Comparison of ENCODE assay signal across 9 cellular contexts in the genomic region with DNA sequence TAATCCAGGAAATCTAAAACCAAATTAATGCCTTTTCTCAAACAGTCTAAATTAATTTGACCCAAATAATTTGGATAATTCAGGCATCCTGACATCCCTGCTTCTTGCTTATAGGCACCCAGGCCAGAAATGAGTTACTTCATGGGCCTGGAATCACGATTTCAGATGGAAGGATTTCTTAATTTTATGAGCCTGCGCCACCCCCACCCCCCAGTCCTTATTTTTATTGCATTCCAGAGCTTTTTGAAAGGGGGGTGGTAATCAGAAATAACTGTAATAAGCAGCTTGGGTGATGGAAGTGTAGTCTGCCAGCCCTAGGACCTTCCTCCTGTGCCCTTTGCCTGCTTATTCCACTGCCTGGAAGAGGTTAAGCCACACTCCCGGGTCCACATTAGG. TPM values are rescaled to one million over a fixed set of nuclear protein-coding genes. Genes with fewer than 3 reads are reported as not detected.
DNase-seq lines count a peak whose midpoint lies in the region; ATAC-seq and TF ChIP-seq lines count a peak whose summit lies in the region.
"Had no signal": no experiment of that assay in that cellular context is flagged by ENCODE, and none has a peak within 500 bp of the region (broad histone marks: within the 10 kb centered on the region; RNA-seq: fewer than 3 reads in every experiment).

No MANE protein-coding gene starts in this region.

- no peaks in the 10 kb centered on the region for H3K9me3 Mint-ChIP-seq in HFFc6
- no peaks in the 10 kb centered on the region for H3K9me3 Mint-ChIP-seq in activated T-helper 1 cell treated with anti-CD3 and anti-CD28 coated beads, Interleukin-12 subunit alpha, Interleukin-12 subunit beta, Interleukin-2, Interleukin-4 antibody, amounts not matched to agents 30 ng/mL and 10 ng/mL and 1 ng/mL, durations not matched to agents 14 hours and 24 hours and 36 hours
- no peaks in the 10 kb centered on the region for H3K9me3 Mint-ChIP-seq in stimulated activated effector memory CD8-positive, alpha-beta T cell treated with anti-CD3 and anti-CD28 coated beads, Interleukin-12 subunit alpha, Interleukin-12 subunit beta, amount 100 ng/mL, for 72 hours

- peaks cover 79% of the 10 kb centered on the region for H3K4me1 Mint-ChIP-seq in HFFc6 (ENCODE audit: low read depth)
- H3K4me1 Mint-ChIP-seq in activated T-helper 1 cell treated with anti-CD3 and anti-CD28 coated beads, Interleukin-12 subunit alpha, Interleukin-12 subunit beta, Interleukin-2, Interleukin-4 antibody, amounts not matched to agents 30 ng/mL and 10 ng/mL and 1 ng/mL, durations not matched to agents 14 hours and 24 hours and 36 hours (ENCODE audit: low read depth): peaks cover 28% of the 10 kb centered on the region
- peaks cover 43% of the 10 kb centered on the region for H3K4me1 Mint-ChIP-seq in stimulated activated effector memory CD8-positive, alpha-beta T cell treated with anti-CD3 and anti-CD28 coated beads, Interleukin-12 subunit alpha, Interleukin-12 subunit beta, amount 100 ng/mL, for 72 hours

- H3K27ac Mint-ChIP-seq in HFFc6: peak overlapping the region; percentile 96
- H3K27ac Mint-ChIP-seq in activated T-helper 1 cell treated with anti-CD3 and anti-CD28 coated beads, Interleukin-12 subunit alpha, Interleukin-12 subunit beta, Interleukin-2, Interleukin-4 antibody, amounts not matched to agents 30 ng/mL and 10 ng/mL and 1 ng/mL, durations not matched to agents 14 hours and 24 hours and 36 hours: peak overlapping the region; percentile 85
- H3K27ac Mint-ChIP-seq in stimulated activated effector memory CD8-positive, alpha-beta T cell treated with anti-CD3 and anti-CD28 coated beads, Interleukin-12 subunit alpha, Interleukin-12 subunit beta, amount 100 ng/mL, for 72 hours: peak overlapping the region; percentile 97

- no peak for TF ChIP-seq CTCF in HFFc6 (IDR thresholded peaks at IDR 0.05)

- H3K4me3 ChIP-seq in iPS-11a (ENCODE audit: low read depth, low read length): peak overlapping the region; percentile 93

- intact Hi-C loops in activated T-helper 1 cell treated with anti-CD3 and anti-CD28 coated beads, Interleukin-12 subunit alpha, Interleukin-12 subunit beta, Interleukin-2, Interleukin-4 antibody, amounts not matched to agents 30 ng/mL and 10 ng/mL and 1 ng/mL, durations not matched to agents 14 hours and 24 hours and 36 hours (cut with micrococcal nuclease): no loop called here

- DNase-seq in HFFc6 (peak; percentile 15), NCI-H1417 treated with DMSO at 0.1 percent for 48 hours (lab: John Stamatoyannopoulos, UW) (no peak)
- DNase-seq in activated T-helper 1 cell treated with anti-CD3 and anti-CD28 coated beads, Interleukin-12 subunit alpha, Interleukin-12 subunit beta, Interleukin-2, Interleukin-4 antibody, amounts not matched to agents 30 ng/mL and 10 ng/mL and 1 ng/mL, durations not matched to agents 14 hours and 24 hours and 36 hours (ENCODE audit: low spot score): no peak
- DNase-seq in stimulated activated effector memory CD8-positive, alpha-beta T cell treated with anti-CD3 and anti-CD28 coated beads, Interleukin-12 subunit alpha, Interleukin-12 subunit beta, amount 100 ng/mL, for 72 hours (ENCODE audit: low spot score in 2 of 2): no peak
- no peak for DNase-seq in stimulated activated CD4-positive, alpha-beta T cell treated with anti-CD3 and anti-CD28 coated beads, Interleukin-4, amount 100 ng/mL, for 24 hours
- DNase-seq in effector CD8-positive, alpha-beta T cell (lab: John Stamatoyannopoulos, UW): no peak

- peak overlapping the region; percentile 98 for H3K4me3 Mint-ChIP-seq in HFFc6
- H3K4me3 Mint-ChIP-seq in activated T-helper 1 cell treated with anti-CD3 and anti-CD28 coated beads, Interleukin-12 subunit alpha, Interleukin-12 subunit beta, Interleukin-2, Interleukin-4 antibody, amounts not matched to agents 30 ng/mL and 10 ng/mL and 1 ng/mL, durations not matched to agents 14 hours and 24 hours and 36 hours: peak overlapping the region; percentile 95
- H3K4me3 Mint-ChIP-seq in stimulated activated effector memory CD8-positive, alpha-beta T cell treated with anti-CD3 and anti-CD28 coated beads, Interleukin-12 subunit alpha, Interleukin-12 subunit beta, amount 100 ng/mL, for 72 hours: peak overlapping the region; percentile 97

- H3K36me3 Mint-ChIP-seq in HFFc6 (ENCODE audit: low read depth): peaks cover 44% of the 10 kb centered on the region
- peaks cover 45% of the 10 kb centered on the region for H3K36me3 Mint-ChIP-seq in activated T-helper 1 cell treated with anti-CD3 and anti-CD28 coated beads, Interleukin-12 subunit alpha, Interleukin-12 subunit beta, Interleukin-2, Interleukin-4 antibody, amounts not matched to agents 30 ng/mL and 10 ng/mL and 1 ng/mL, durations not matched to agents 14 hours and 24 hours and 36 hours (ENCODE audit: low read depth)
- peaks cover 53% of the 10 kb centered on the region for H3K36me3 Mint-ChIP-seq in stimulated activated effector memory CD8-positive, alpha-beta T cell treated with anti-CD3 and anti-CD28 coated beads, Interleukin-12 subunit alpha, Interleukin-12 subunit beta, amount 100 ng/mL, for 72 hours

- H3K27me3 Mint-ChIP-seq in HFFc6 (ENCODE audit: insufficient read depth): peaks cover 7% of the 10 kb centered on the region
- H3K27me3 Mint-ChIP-seq in activated T-helper 1 cell treated with anti-CD3 and anti-CD28 coated beads, Interleukin-12 subunit alpha, Interleukin-12 subunit beta, Interleukin-2, Interleukin-4 antibody, amounts not matched to agents 30 ng/mL and 10 ng/mL and 1 ng/mL, durations not matched to agents 14 hours and 24 hours and 36 hours (ENCODE audit: insufficient read depth): no peaks in the 10 kb centered on the region

- no peak for ATAC-seq in stimulated activated effector memory CD8-positive, alpha-beta T cell treated with anti-CD3 and anti-CD28 coated beads, Interleukin-12 subunit alpha, Interleukin-12 subunit beta, amount 100 ng/mL, for 72 hours
- no peak for ATAC-seq in GM19395 (IDR thresholded peaks at IDR 0.05; ENCODE audit: unreplicated experiment)

RNA-seq across cellular contexts. Expression of gene AP2M1, which starts 1.3 kb away (rescaled TPM):
- total RNA-seq in HFFc6 (2021; fragmentation: NEBNext Ultra II Directional; extraction: Animal tissue kit (Norgen Biotek cat#: 25700)): 100 to 1,000 TPM; 796 to 849 (median 832) TPM
- 235 and 238 TPM in 2 replicates for total RNA-seq in activated T-helper 1 cell treated with anti-CD3 and anti-CD28 coated beads, Interleukin-12 subunit alpha, Interleukin-12 subunit beta, Interleukin-2, Interleukin-4 antibody, amounts not matched to agents 30 ng/mL and 10 ng/mL and 1 ng/mL, durations not matched to agents 14 hours and 24 hours and 36 hours

RNA-seq across cellular contexts. Expression of gene ABCF3, which starts 10.0 kb away (rescaled TPM):
- 10 to 100 TPM; 53.3 to 70.9 (median 63.4) TPM for total RNA-seq in HFFc6 (2021; fragmentation: NEBNext Ultra II Directional; extraction: Animal tissue kit (Norgen Biotek cat#: 25700))
- total RNA-seq in activated T-helper 1 cell treated with anti-CD3 and anti-CD28 coated beads, Interleukin-12 subunit alpha, Interleukin-12 subunit beta, Interleukin-2, Interleukin-4 antibody, amounts not matched to agents 30 ng/mL and 10 ng/mL and 1 ng/mL, durations not matched to agents 14 hours and 24 hours and 36 hours: 75.2 and 76.4 TPM in 2 replicates

RNA-seq across cellular contexts. Expression of gene DVL3, which starts 20.8 kb away (rescaled TPM):
- 10 to 100 TPM; 59.2 to 73.5 (median 64.9) TPM for total RNA-seq in HFFc6 (2021; fragmentation: NEBNext Ultra II Directional; extraction: Animal tissue kit (Norgen Biotek cat#: 25700))
- total RNA-seq in activated T-helper 1 cell treated with anti-CD3 and anti-CD28 coated beads, Interleukin-12 subunit alpha, Interleukin-12 subunit beta, Interleukin-2, Interleukin-4 antibody, amounts not matched to agents 30 ng/mL and 10 ng/mL and 1 ng/mL, durations not matched to agents 14 hours and 24 hours and 36 hours: 59.4 and 61.5 TPM in 2 replicates

RNA-seq across cellular contexts. Expression of gene EIF2B5, which starts 40.8 kb away (rescaled TPM):
- total RNA-seq in HFFc6 (2021; fragmentation: NEBNext Ultra II Directional; extraction: Animal tissue kit (Norgen Biotek cat#: 25700)): 10 to 100 TPM; 27.5 to 33.1 (median 31.4) TPM
- 75.6 and 75.9 TPM in 2 replicates for total RNA-seq in activated T-helper 1 cell treated with anti-CD3 and anti-CD28 coated beads, Interleukin-12 subunit alpha, Interleukin-12 subunit beta, Interleukin-2, Interleukin-4 antibody, amounts not matched to agents 30 ng/mL and 10 ng/mL and 1 ng/mL, durations not matched to agents 14 hours and 24 hours and 36 hours

RNA-seq across cellular contexts. Expression of gene VWA5B2, which starts 53.4 kb away (rescaled TPM):
- not detected for total RNA-seq in HFFc6 (2021; fragmentation: NEBNext Ultra II Directional; extraction: Animal tissue kit (Norgen Biotek cat#: 25700))
- total RNA-seq in activated T-helper 1 cell treated with anti-CD3 and anti-CD28 coated beads, Interleukin-12 subunit alpha, Interleukin-12 subunit beta, Interleukin-2, Interleukin-4 antibody, amounts not matched to agents 30 ng/mL and 10 ng/mL and 1 ng/mL, durations not matched to agents 14 hours and 24 hours and 36 hours: not detected in 2 replicates
- total RNA-seq: activated CD8-positive, alpha-beta memory T cell treated with anti-CD3 and anti-CD28 coated beads for 36 hours had no signal
